In the genomic region with DNA sequence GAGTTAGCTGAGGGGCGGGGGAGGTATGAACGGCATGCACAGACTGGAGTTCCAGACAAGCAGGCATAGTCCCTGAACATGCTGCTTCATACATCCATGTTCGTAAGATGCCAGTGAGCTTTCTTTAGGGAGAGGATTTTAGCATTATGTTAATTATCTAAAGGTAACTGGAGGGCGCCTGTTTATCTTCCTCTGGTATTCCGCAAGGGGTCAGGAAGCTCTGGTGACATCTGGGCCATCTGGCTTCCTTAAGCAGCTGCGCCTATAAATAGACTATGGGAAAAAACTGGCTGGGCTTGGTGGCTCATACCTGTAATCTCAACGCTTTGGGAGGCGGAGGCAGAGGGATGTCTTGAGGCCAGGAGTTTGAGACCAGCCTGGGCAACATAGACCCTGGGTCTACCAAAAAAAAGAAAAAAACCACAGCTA, we compare ENCODE assay signal across 13 cellular contexts. TPM values are rescaled to one million over a fixed set of nuclear protein-coding genes. Genes with fewer than 3 reads are reported as not detected.
DNase-seq lines count a peak whose midpoint lies in the region; ATAC-seq and TF ChIP-seq lines count a peak whose summit lies in the region.
"Had no signal": no experiment of that assay in that cellular context is flagged by ENCODE, and none has a peak within 500 bp of the region (broad histone marks: within the 10 kb centered on the region; RNA-seq: fewer than 3 reads in every experiment).

No MANE protein-coding gene starts in this region.

- H3K27me3 ChIP-seq in Caco-2 (replicated peaks; ENCODE audit: control insufficient read depth, insufficient read depth, low read length) (no peaks in the 10 kb centered on the region), mesenchymal stem cell (ENCODE audit: control insufficient read depth in 1 of 2, insufficient read depth in 1 of 2, low read length in 2 of 2) (no peaks in the 10 kb centered on the region), dorsolateral prefrontal cortex (no peaks in the 10 kb centered on the region)
- H3K27me3 ChIP-seq: transverse colon had no signal

- peaks cover 15% of the 10 kb centered on the region for H3K79me1 ChIP-seq in mesenchymal stem cell (replicated peaks; ENCODE audit: low read length, poor library complexity, severe bottlenecking)

- H3K4me3 Mint-ChIP-seq in Caco-2 (ENCODE audit: unreplicated experiment) (peak overlapping the region; percentile 99), HFFc6 (peak overlapping the region; percentile 50)
- H3K4me3 Mint-ChIP-seq in activated naive CD8-positive, alpha-beta T cell treated with anti-CD3 and anti-CD28 coated beads for 36 hours, result peak overlapping the region; percentile 61

- H3K9me3 Mint-ChIP-seq in Caco-2 (ENCODE audit: unreplicated experiment) (no peaks in the 10 kb centered on the region), HFFc6 (no peaks in the 10 kb centered on the region)
- H3K9me3 Mint-ChIP-seq in activated naive CD8-positive, alpha-beta T cell treated with anti-CD3 and anti-CD28 coated beads for 36 hours, result no peaks in the 10 kb centered on the region

- no TSS peak for BruUV-seq in Caco-2 (replicated peaks; lab: Mats Ljungman, UMichigan)

- H3K4me2 ChIP-seq in mesenchymal stem cell (ENCODE audit: low read length, poor library complexity, severe bottlenecking), result no peak overlapping the region

- peak overlapping the region in 1 of 2 experiments; percentile 70 for H2BK12ac ChIP-seq in mesenchymal stem cell (ENCODE audit: low read length in 2 of 2)

- H3K4me1 Mint-ChIP-seq in Caco-2 (ENCODE audit: low read depth, unreplicated experiment), result peaks cover 10% of the 10 kb centered on the region
- peaks cover 38% of the 10 kb centered on the region for H3K4me1 Mint-ChIP-seq in HFFc6 (ENCODE audit: low read depth)
- peaks cover 37% of the 10 kb centered on the region for H3K4me1 Mint-ChIP-seq in activated naive CD8-positive, alpha-beta T cell treated with anti-CD3 and anti-CD28 coated beads for 36 hours

- H3K4me1 ChIP-seq in Caco-2 (peaks cover 17% of the 10 kb centered on the region), mesenchymal stem cell (ENCODE audit: control insufficient read depth, insufficient read depth, low read depth, low read length) (peaks cover 6% of the 10 kb centered on the region)

- H3K27ac ChIP-seq in mesenchymal stem cell (ENCODE audit: low read length, poor library complexity, severe bottlenecking) (peak overlapping the region; percentile 6), dorsolateral prefrontal cortex (no peak overlapping the region)

- no peak overlapping the region for H2AFZ ChIP-seq in mesenchymal stem cell (ENCODE audit: low read depth, low read length)

- 24% methylated on average over 8 of the region's 8 CpGs for WGBS in mesenchymal stem cell

- no peak overlapping the region for H4K8ac ChIP-seq in mesenchymal stem cell (ENCODE audit: low read length)

- H3K4me3 ChIP-seq in Caco-2 (ENCODE audit: low read depth, low read length) (no peak overlapping the region), mesenchymal stem cell (ENCODE audit: insufficient read depth in 1 of 2, low read depth in 1 of 2, low read length in 2 of 2) (no peak overlapping the region), dorsolateral prefrontal cortex (no peak overlapping the region)
- H3K4me3 ChIP-seq: transverse colon had no signal

- no peak overlapping the region for H2AK5ac ChIP-seq in mesenchymal stem cell (ENCODE audit: low read length, severe bottlenecking)

- H3K27ac Mint-ChIP-seq in Caco-2 (ENCODE audit: unreplicated experiment) (peak overlapping the region; percentile 98), HFFc6 (peak overlapping the region; percentile 45; the same call in 1 of the 2 replicates)
- no peak overlapping the region for H3K27ac Mint-ChIP-seq in activated naive CD8-positive, alpha-beta T cell treated with anti-CD3 and anti-CD28 coated beads for 36 hours

- no peak for ATAC-seq in GM19324 (IDR thresholded peaks at IDR 0.05; ENCODE audit: low FRiP score, unreplicated experiment)
- ATAC-seq: activated CD4-positive, CD25-positive, alpha-beta regulatory T cell treated with anti-CD3 and anti-CD28 coated beads, Interleukin-2, amount 50 U/mL, for 24 hours had no signal

- H3K36me3 Mint-ChIP-seq in Caco-2 (ENCODE audit: insufficient read depth, unreplicated experiment), result peaks cover 43% of the 10 kb centered on the region
- H3K36me3 Mint-ChIP-seq in HFFc6 (ENCODE audit: low read depth), result peaks cover 10% of the 10 kb centered on the region
- peaks cover 19% of the 10 kb centered on the region for H3K36me3 Mint-ChIP-seq in activated naive CD8-positive, alpha-beta T cell treated with anti-CD3 and anti-CD28 coated beads for 36 hours

- TF ChIP-seq CTCF in Caco-2 (IDR thresholded peaks at IDR 0.05; ENCODE audit: insufficient read depth in 1 of 2, low read depth in 1 of 2, low read length in 1 of 2, severe bottlenecking in 1 of 2, unreplicated experiment in 1 of 2), result no peak
- TF ChIP-seq CTCF in HFFc6 (IDR thresholded peaks at IDR 0.05), result no peak
- no peak for TF ChIP-seq CTCF in dorsolateral prefrontal cortex (IDR thresholded peaks at IDR 0.05 in 54 of 56, conservative IDR thresholded peaks at IDR 0.05 in 2 of 56; ENCODE audit: low read depth in 1 of 56, partially characterized antibody in 56 of 56)

- H3K36me3 ChIP-seq in Caco-2 (ENCODE audit: control insufficient read depth, insufficient read depth, low read length) (no peaks in the 10 kb centered on the region), mesenchymal stem cell (ENCODE audit: control insufficient read depth in 1 of 2, insufficient read depth in 2 of 2, low read depth in 1 of 2, low read length in 2 of 2) (peaks cover 0 to 51% of the 10 kb centered on the region in 2 experiments)
- H3K36me3 ChIP-seq: transverse colon had no signal

- H3K9me3 ChIP-seq in Caco-2 (no peaks in the 10 kb centered on the region), mesenchymal stem cell (ENCODE audit: control insufficient read depth, low read length) (no peaks in the 10 kb centered on the region)
- H3K9me3 ChIP-seq: transverse colon had no signal

- no peak overlapping the region for H4K91ac ChIP-seq in mesenchymal stem cell (ENCODE audit: low read length)

- intact Hi-C loops in Caco-2 (cut with micrococcal nuclease; ENCODE audit: unreplicated experiment) (loop anchor here (2.0 to 5.0 kb wide), 3 partner anchors 15 to 90 kb away; partner anchors contain the start of gene UBE2Q2), dorsolateral prefrontal cortex (cut with DNase I) (loop anchor here in 1 of 2 donors (5.0 kb wide), 2 partner anchors 55 to 260 kb away; partner anchors contain the start of gene IMP3)

- H3K23ac ChIP-seq in mesenchymal stem cell (ENCODE audit: low read length in 2 of 2), result no peak overlapping the region

- H3K14ac ChIP-seq in mesenchymal stem cell (ENCODE audit: low read length in 2 of 2), result no peak overlapping the region

- no peak overlapping the region for H2BK5ac ChIP-seq in mesenchymal stem cell (ENCODE audit: low read depth, low read length, poor library complexity, severe bottlenecking)

- no peak overlapping the region for H2BK120ac ChIP-seq in mesenchymal stem cell (ENCODE audit: low read depth, low read length)

- peak; percentile 53 to 68 for DNase-seq in Caco-2
- DNase-seq in HFFc6, result no peak
- no peak for DNase-seq in activated naive CD8-positive, alpha-beta T cell treated with anti-CD3 and anti-CD28 coated beads for 36 hours
- peak; percentile 87 for DNase-seq in mesenchymal stem cell
- no peak for DNase-seq in H4 (ENCODE audit: low spot score)
- no peak for DNase-seq in COLO668 (lab: John Stamatoyannopoulos, UW; ENCODE audit: unreplicated experiment)
- DNase-seq in dorsolateral prefrontal cortex, result no peak
- DNase-seq: left cardiac atrium; NCI-H526 treated with DMSO at 0.1 percent for 48 hours; stimulated activated CD4-positive, alpha-beta T cell treated with anti-CD3 and anti-CD28 coated beads, Interleukin-15, amount 100 ng/mL, for 24 hours; transverse colon had no signal

- H3K27me3 Mint-ChIP-seq in Caco-2 (ENCODE audit: insufficient read depth, unreplicated experiment), result no peaks in the 10 kb centered on the region
- H3K27me3 Mint-ChIP-seq in HFFc6 (ENCODE audit: insufficient read depth), result peaks cover 8% of the 10 kb centered on the region
- no peaks in the 10 kb centered on the region for H3K27me3 Mint-ChIP-seq in activated naive CD8-positive, alpha-beta T cell treated with anti-CD3 and anti-CD28 coated beads for 36 hours

- H3K4ac ChIP-seq in mesenchymal stem cell (ENCODE audit: low read depth in 1 of 2, low read length in 2 of 2), result no peak overlapping the region

- H3K9ac ChIP-seq in mesenchymal stem cell (ENCODE audit: low read length), result no peak overlapping the region

- H3K18ac ChIP-seq in mesenchymal stem cell (ENCODE audit: low read depth in 1 of 2, low read length in 2 of 2), result peak overlapping the region; percentile 4 to 49

- POLR2A ChIA-PET in Caco-2 (lab: Charles Lee), result no interaction called here

- H2BK15ac ChIP-seq in mesenchymal stem cell (ENCODE audit: low read depth, poor library complexity, severe bottlenecking), result no peak overlapping the region

- CTCF ChIA-PET in Caco-2 (lab: Charles Lee), result interaction anchor here (0.9 to 1.3 kb wide), 2 partner anchors 26 to 92 kb away, joined by 3 read pairs; no protein-coding TSS in a partner anchor

RNA-seq across cellular contexts. Expression of gene FBXO22, which starts 1.5 kb away (rescaled TPM):
- total RNA-seq in Caco-2 (2022) (43.9 and 47.7 TPM in 2 replicates), dorsolateral prefrontal cortex (10 to 100 TPM; 18.2 to 31.2 (median 23.7) TPM)
- 10 to 100 TPM; 48.1 to 51.3 (median 49.4) TPM for total RNA-seq in HFFc6 (2021; fragmentation: NEBNext Ultra II Directional; extraction: Animal tissue kit (Norgen Biotek cat#: 25700))
- total RNA-seq in activated naive CD8-positive, alpha-beta T cell treated with anti-CD3 and anti-CD28 coated beads for 36 hours, result 10 to 100 TPM; 48.2 to 49.5 TPM
- polyA plus RNA-seq in mesenchymal stem cell (2013, experiment 1 of 2), result 38.5 TPM
- 39.9 TPM for polyA plus RNA-seq in mesenchymal stem cell (2013, experiment 2 of 2)
- 46.4 and 60.0 TPM in 2 replicates for total RNA-seq in H4 (2014; rRNA removed; shearing (Covaris generic))

RNA-seq across cellular contexts. Expression of gene UBE2Q2, which starts 58.9 kb away (rescaled TPM):
- total RNA-seq in Caco-2 (2022) (40.5 and 41.9 TPM in 2 replicates), dorsolateral prefrontal cortex (10 to 100 TPM; 18.3 to 37.6 (median 26.2) TPM)
- total RNA-seq in HFFc6 (2021; fragmentation: NEBNext Ultra II Directional; extraction: Animal tissue kit (Norgen Biotek cat#: 25700)), result 10 to 100 TPM; 38.4 to 45.6 (median 43.2) TPM
- total RNA-seq in activated naive CD8-positive, alpha-beta T cell treated with anti-CD3 and anti-CD28 coated beads for 36 hours, result 10 to 100 TPM; 17.6 to 18.8 TPM
- 38.6 TPM for polyA plus RNA-seq in mesenchymal stem cell (2013, experiment 1 of 2)
- 38.9 TPM for polyA plus RNA-seq in mesenchymal stem cell (2013, experiment 2 of 2)
- total RNA-seq in H4 (2014; rRNA removed; shearing (Covaris generic)), result 26.5 and 26.8 TPM in 2 replicates

Comparison
In these comparisons a context has a peak if more than half of its experiments do, and no peak if none do; other contexts are left out.
1. DNase-seq: peak in Caco-2 (2 of 2) and mesenchymal stem cell (single experiment); none in HFFc6 (single experiment), activated naive CD8-positive, alpha-beta T cell treated with anti-CD3 and anti-CD28 coated beads for 36 hours (single experiment), H4 (single experiment), COLO668 (single experiment) and dorsolateral prefrontal cortex (0 of 10).
2. Peak in every context shown above with its lines, with median percentiles within 50 percentile points of each other: H3K4me3 Mint-ChIP-seq.